2 cellular contexts compared by ENCODE assay signal in the genomic region with DNA sequence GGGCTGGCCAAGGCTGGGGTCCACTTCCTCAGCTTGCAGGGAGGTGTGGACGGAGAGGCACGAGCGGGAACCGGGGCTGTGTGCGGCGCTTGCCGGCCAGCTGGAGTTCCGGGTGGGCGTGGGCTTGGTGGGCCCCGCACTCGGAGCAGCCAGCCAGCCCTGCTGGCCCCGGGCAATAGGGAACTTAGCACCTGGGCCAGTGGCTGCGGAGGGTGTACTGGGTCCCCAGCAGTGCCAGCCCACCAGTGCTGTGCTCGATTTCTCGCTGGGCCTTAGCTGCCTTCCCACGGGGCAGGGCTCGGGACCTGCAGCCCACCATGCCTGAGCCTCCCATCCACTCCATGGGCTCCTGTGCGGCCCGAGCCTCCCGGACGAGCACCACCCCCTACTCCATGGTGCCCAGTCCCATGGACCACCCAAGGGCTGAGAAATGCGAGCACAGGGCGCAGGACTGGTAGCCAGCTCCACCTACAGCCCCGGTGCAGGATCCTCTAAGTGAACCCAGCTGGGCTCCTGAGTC. TPM values are rescaled to one million over a fixed set of nuclear protein-coding genes. Genes with fewer than 3 reads are reported as not detected.
"Had no signal": no experiment of that assay in that cellular context is flagged by ENCODE, and none has a peak within 500 bp of the region (broad histone marks: within the 10 kb centered on the region; RNA-seq: fewer than 3 reads in every experiment).

No MANE protein-coding gene starts in this region.

RNA-seq across cellular contexts. Expression of gene ZNF311, which starts 47.3 kb away (rescaled TPM):
- total RNA-seq: G401, GM12878 had no signal
